ENCODE assay signal across 15 cellular contexts in genomic region chr1:235292790-235293189, GRCh38.
"Had no signal": no experiment of that assay in that cellular context is flagged by ENCODE, and none has a peak within 500 bp of the region (broad histone marks: within the 10 kb centered on the region; RNA-seq: fewer than 3 reads in every experiment).

No MANE protein-coding gene starts in this region.

- H3K27me3 Mint-ChIP-seq: activated CD4-positive, alpha-beta memory T cell treated with anti-CD3 and anti-CD28 coated beads for 36 hours; activated naive CD4-positive, alpha-beta T cell treated with anti-CD3 and anti-CD28 coated beads, Interleukin-2, amount 10 ng/mL, durations not matched to agents 7 days and 5 days; activated T-helper 17 cell treated with anti-CD3 and anti-CD28 coated beads, Interleukin-2, amount 50 U/mL, for 72 hours had no signal

- H3K4me3 Mint-ChIP-seq: activated CD4-positive, alpha-beta memory T cell treated with anti-CD3 and anti-CD28 coated beads for 36 hours; activated naive CD4-positive, alpha-beta T cell treated with anti-CD3 and anti-CD28 coated beads, Interleukin-2, amount 10 ng/mL, durations not matched to agents 7 days and 5 days; activated T-helper 17 cell treated with anti-CD3 and anti-CD28 coated beads, Interleukin-2, amount 50 U/mL, for 72 hours; nephron; T-helper 2 cell treated with Interferon-gamma antibody and Interleukin-4, amounts not matched to agents 5 μg/mL and 100 μg/mL, for 36 hours had no signal

- H3K27ac ChIP-seq: brain microvascular endothelial cell, esophagus squamous epithelium, thoracic aorta had no signal

- H3K9me3 Mint-ChIP-seq: activated T-helper 17 cell treated with anti-CD3 and anti-CD28 coated beads, Interleukin-2, amount 50 U/mL, for 72 hours had no signal

- H3K36me3 ChIP-seq: brain microvascular endothelial cell, esophagus squamous epithelium, stomach, thoracic aorta had no signal

- ATAC-seq: activated CD4-positive, CD25-positive, alpha-beta regulatory T cell treated with anti-CD3 and anti-CD28 coated beads, Interleukin-2, amount 50 U/mL, for 24 hours; activated T-helper 17 cell treated with anti-CD3 and anti-CD28 coated beads, Interleukin-2, amount 50 U/mL, for 72 hours had no signal

- H3K4me3 ChIP-seq: esophagus squamous epithelium, stomach, thoracic aorta had no signal

- H3K27ac Mint-ChIP-seq: activated naive CD4-positive, alpha-beta T cell treated with anti-CD3 and anti-CD28 coated beads, Interleukin-2, amount 10 ng/mL, durations not matched to agents 7 days and 5 days; activated T-helper 17 cell treated with anti-CD3 and anti-CD28 coated beads, Interleukin-2, amount 50 U/mL, for 72 hours; nephron; T-helper 2 cell treated with Interferon-gamma antibody and Interleukin-4, amounts not matched to agents 5 μg/mL and 100 μg/mL, for 36 hours had no signal

- H3K27me3 ChIP-seq: brain microvascular endothelial cell, esophagus squamous epithelium, stomach had no signal

- DNase-seq: activated CD4-positive, alpha-beta memory T cell treated with anti-CD3 and anti-CD28 coated beads for 36 hours; activated CD8-positive, alpha-beta memory T cell treated with anti-CD3 and anti-CD28 coated beads, Interleukin-2, amount 50 U/mL, for 4 hours; activated naive CD4-positive, alpha-beta T cell treated with anti-CD3 and anti-CD28 coated beads, Interleukin-2, amount 10 ng/mL, durations not matched to agents 7 days and 5 days; amygdala; brain microvascular endothelial cell; cerebellar nuclear complex; esophagus squamous epithelium; foreskin fibroblast; stimulated activated CD4-positive, alpha-beta T cell treated with anti-CD3 and anti-CD28 coated beads, Interleukin-2, amount 100 ng/mL, for 48 hours; stomach had no signal

- H3K9me3 ChIP-seq: esophagus squamous epithelium, stomach, thoracic aorta had no signal
